ENCODE assay signal across 8 cellular contexts in the genomic region with DNA sequence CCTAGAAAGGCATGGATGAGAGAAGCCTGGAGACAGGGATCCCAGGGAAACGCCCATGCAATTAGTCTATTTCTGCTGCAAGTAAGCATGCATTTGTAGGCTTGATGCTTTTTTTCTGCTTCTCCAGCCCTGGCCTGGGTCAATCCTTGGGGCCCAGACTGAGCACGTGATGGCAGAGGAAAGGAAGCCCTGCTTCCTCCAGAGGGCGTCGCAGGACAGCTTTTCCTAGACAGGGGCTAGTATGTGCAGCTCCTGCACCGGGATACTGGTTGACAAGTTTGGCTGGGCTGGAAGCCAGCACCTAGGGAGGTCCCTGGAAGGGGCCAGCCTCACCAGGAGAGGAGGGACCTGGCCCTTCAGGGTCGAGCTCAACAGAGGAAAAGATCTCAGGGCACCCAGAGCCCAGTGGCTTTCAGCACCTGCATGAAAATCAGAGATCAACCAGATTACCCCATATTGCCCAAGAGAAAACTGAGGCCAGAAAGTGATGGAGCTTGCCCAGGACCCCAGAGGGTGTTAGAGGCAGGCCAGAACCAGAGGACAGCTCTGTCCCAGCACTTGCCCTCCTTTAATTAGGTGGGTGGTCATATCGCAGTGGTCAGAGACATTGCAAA.
A peak's percentile ranks its signal among the peaks of the same experiment; 100 is the strongest.
DNase-seq lines count a peak whose midpoint lies in the region; ATAC-seq and TF ChIP-seq lines count a peak whose summit lies in the region.

No MANE protein-coding gene starts in this region.

- no peaks in the 10 kb centered on the region for H3K9me2 ChIP-seq in Karpas-422 (replicated peaks; ENCODE audit: insufficient read depth, low read length)

- DNase-seq in AG09319 (ENCODE audit: extremely low read depth, low read depth): peak; percentile 40
- DNase-seq in Karpas-422: peak; percentile 88
- no peak for DNase-seq in Panc1 (ENCODE audit: low read depth, low spot score)
- DNase-seq in cardiac fibroblast (ENCODE audit: low read depth in 2 of 2): peak; percentile 77 to 81
- peak; percentile 92 for DNase-seq in left kidney (ENCODE audit: low read depth, low spot score)
- no peak for DNase-seq in stimulated activated effector memory CD8-positive, alpha-beta T cell treated with anti-CD3 and anti-CD28 coated beads, Interleukin-12 subunit alpha, Interleukin-12 subunit beta, amount 100 ng/mL, for 72 hours (ENCODE audit: low spot score in 2 of 2)
- no peak for DNase-seq in activated gamma-delta T cell (lab: John Stamatoyannopoulos, UW)

- in situ Hi-C loops in Panc1 (cut with HindIII; ENCODE audit: low pct_unique_long_range_greater_than_20kb, low sequenced_read_pairs): no loop called here

- no peaks in the 10 kb centered on the region for H3K36me3 Mint-ChIP-seq in stimulated activated effector memory CD8-positive, alpha-beta T cell treated with anti-CD3 and anti-CD28 coated beads, Interleukin-12 subunit alpha, Interleukin-12 subunit beta, amount 100 ng/mL, for 72 hours

- H3K9me3 ChIP-seq in Karpas-422 (ENCODE audit: low read length): no peaks in the 10 kb centered on the region
- no peaks in the 10 kb centered on the region for H3K9me3 ChIP-seq in Panc1 (ENCODE audit: control insufficient read depth, insufficient read depth, low read depth, low read length)

- CTCF ChIA-PET in Panc1 (lab: Charles Lee): interaction anchor here (0.9 kb wide), 1 partner anchor 183 kb away, joined by 3 read pairs; no protein-coding TSS in a partner anchor

- no peaks in the 10 kb centered on the region for H3K36me3 ChIP-seq in Karpas-422 (ENCODE audit: insufficient read depth, low read length)
- H3K36me3 ChIP-seq in Panc1 (ENCODE audit: control insufficient read depth, insufficient read depth, low read length): no peaks in the 10 kb centered on the region

- no peaks in the 10 kb centered on the region for H3K9me3 Mint-ChIP-seq in stimulated activated effector memory CD8-positive, alpha-beta T cell treated with anti-CD3 and anti-CD28 coated beads, Interleukin-12 subunit alpha, Interleukin-12 subunit beta, amount 100 ng/mL, for 72 hours

- intact Hi-C loops in Panc1 (cut with micrococcal nuclease; ENCODE audit: unreplicated experiment): loop anchor here (10.0 kb wide), 1 partner anchor 63 kb away; the partner anchor contains the start of gene KLF4

- H3K27ac Mint-ChIP-seq in stimulated activated effector memory CD8-positive, alpha-beta T cell treated with anti-CD3 and anti-CD28 coated beads, Interleukin-12 subunit alpha, Interleukin-12 subunit beta, amount 100 ng/mL, for 72 hours: no peak overlapping the region

- no peaks in the 10 kb centered on the region for H3K27me3 ChIP-seq in Karpas-422 (ENCODE audit: low read length)
- no peaks in the 10 kb centered on the region for H3K27me3 ChIP-seq in Panc1 (ENCODE audit: control insufficient read depth, insufficient read depth, low read length)

- ATAC-seq in GM18909 (IDR thresholded peaks at IDR 0.05; ENCODE audit: poor library complexity, unreplicated experiment): peak; percentile 56
- ATAC-seq in Panc1: peak; percentile 87
- peak; percentile 58 for ATAC-seq in stimulated activated effector memory CD8-positive, alpha-beta T cell treated with anti-CD3 and anti-CD28 coated beads, Interleukin-12 subunit alpha, Interleukin-12 subunit beta, amount 100 ng/mL, for 72 hours

- no peak overlapping the region for H3K4me2 ChIP-seq in Karpas-422 (ENCODE audit: low read depth, low read length, poor library complexity, severe bottlenecking)

- TF ChIP-seq CTCF in AG09319 (IDR thresholded peaks at IDR 0.05; ENCODE audit: low read depth, low read length): peak; percentile 75
- TF ChIP-seq CTCF in Panc1 (IDR thresholded peaks at IDR 0.05): peak; percentile 64
- TF ChIP-seq CTCF in cardiac fibroblast (IDR thresholded peaks at IDR 0.05; ENCODE audit: low read depth, low read length): peak; percentile 73

- POLR2A ChIA-PET in Panc1 (lab: Charles Lee): no interaction called here

- H3K9ac ChIP-seq in Karpas-422 (ENCODE audit: low read length): no peak overlapping the region

- H4K20me1 ChIP-seq in Karpas-422 (ENCODE audit: insufficient read depth, low read depth, low read length): no peaks in the 10 kb centered on the region

- no TSS peak for BruUV-seq in Panc1 (replicated peaks; lab: Mats Ljungman, UMichigan)

- no peak overlapping the region for H2AFZ ChIP-seq in Karpas-422 (ENCODE audit: low read length)

- H3K4me3 Mint-ChIP-seq in stimulated activated effector memory CD8-positive, alpha-beta T cell treated with anti-CD3 and anti-CD28 coated beads, Interleukin-12 subunit alpha, Interleukin-12 subunit beta, amount 100 ng/mL, for 72 hours: no peak overlapping the region

- H3K4me1 ChIP-seq in Karpas-422 (ENCODE audit: low read length) (no peaks in the 10 kb centered on the region), Panc1 (ENCODE audit: control insufficient read depth, insufficient read depth, low read length) (no peaks in the 10 kb centered on the region; the same call in 1 of the 2 replicates)

- H3K4me3 ChIP-seq in Karpas-422 (ENCODE audit: low read length) (no peak overlapping the region), Panc1 (ENCODE audit: low read depth in 2 of 2, low read length in 2 of 2) (no peak overlapping the region), cardiac fibroblast (replicated peaks in 1 of 2; ENCODE audit: low read depth in 2 of 2, low read length in 2 of 2) (no peak overlapping the region)

- H3K27ac ChIP-seq in Karpas-422 (ENCODE audit: low read length) (no peak overlapping the region), Panc1 (ENCODE audit: low read length) (no peak overlapping the region)

- H3K4me1 Mint-ChIP-seq in stimulated activated effector memory CD8-positive, alpha-beta T cell treated with anti-CD3 and anti-CD28 coated beads, Interleukin-12 subunit alpha, Interleukin-12 subunit beta, amount 100 ng/mL, for 72 hours: peaks cover 8% of the 10 kb centered on the region

- no peaks in the 10 kb centered on the region for H3K79me2 ChIP-seq in Karpas-422 (ENCODE audit: low read length)

Comparison
In these comparisons a context has a peak if more than half of its experiments do, and no peak if none do; other contexts are left out.
1. DNase-seq: peak in AG09319 (single experiment), Karpas-422 (single experiment), cardiac fibroblast (2 of 2) and left kidney (single experiment); none in Panc1 (single experiment), stimulated activated effector memory CD8-positive, alpha-beta T cell treated with anti-CD3 and anti-CD28 coated beads, Interleukin-12 subunit alpha, Interleukin-12 subunit beta, amount 100 ng/mL, for 72 hours (0 of 2) and activated gamma-delta T cell (single experiment).
2. Peak in every context shown above with its lines, with median percentiles within 50 percentile points of each other: CTCF ChIP-seq and ATAC-seq.